ENCODE assay signal across 9 cellular contexts in genomic region chr4:40856836-40857362, GRCh38.
A peak's percentile ranks its signal among the peaks of the same experiment; 100 is the strongest.
DNase-seq lines count a peak whose midpoint lies in the region; ATAC-seq and TF ChIP-seq lines count a peak whose summit lies in the region.
"Had no signal": no experiment of that assay in that cellular context is flagged by ENCODE, and none has a peak within 500 bp of the region (broad histone marks: within the 10 kb centered on the region; RNA-seq: fewer than 3 reads in every experiment).

No MANE protein-coding gene starts in this region.

- H3K9me3 ChIP-seq in RWPE2 (ENCODE audit: severe bottlenecking): no peaks in the 10 kb centered on the region
- no peaks in the 10 kb centered on the region for H3K9me3 ChIP-seq in adrenal gland (replicated peaks in 1 of 3)
- H3K9me3 ChIP-seq in MG63: no peaks in the 10 kb centered on the region

- no peak overlapping the region for H3K27ac ChIP-seq in RWPE2 (ENCODE audit: poor library complexity, severe bottlenecking)
- no peak overlapping the region for H3K27ac ChIP-seq in adrenal gland

- H3K36me3 ChIP-seq in RWPE2 (ENCODE audit: low read depth) (peaks cover 3% of the 10 kb centered on the region; the same call in 1 of the 2 replicates), adrenal gland (replicated peaks in 1 of 2) (no peaks in the 10 kb centered on the region), MG63 (no peaks in the 10 kb centered on the region)

- H3K27me3 ChIP-seq in RWPE2 (ENCODE audit: insufficient read depth, poor library complexity, severe bottlenecking) (no peaks in the 10 kb centered on the region), adrenal gland (no peaks in the 10 kb centered on the region), MG63 (no peaks in the 10 kb centered on the region)

- DNase-seq in CD1c-positive myeloid dendritic cell (ENCODE audit: extremely low spot score): peak; percentile 62
- no peak for DNase-seq in RWPE2 (ENCODE audit: low spot score)
- peak; percentile 31 to 68 (median 60) for DNase-seq in adrenal gland
- peak; percentile 58 to 65 for DNase-seq in hippocampal formation (lab: John Stamatoyannopoulos, UW)
- DNase-seq in sciatic nerve (ENCODE audit: low spot score): peak; percentile 81
- DNase-seq in MG63: no peak

- TF ChIP-seq CTCF in RWPE2 (IDR thresholded peaks at IDR 0.05; ENCODE audit: poor library complexity, severe bottlenecking) (no peak), adrenal gland (IDR thresholded peaks at IDR 0.05) (no peak)

- 3 to 25% (median 12%) methylated on average over 10 to 51 of the region's 51 CpGs for WGBS in adrenal gland, 4 donors

- H3K4me3 ChIP-seq in RWPE2 (ENCODE audit: severe bottlenecking) (peak overlapping the region; percentile 8), adrenal gland (peak overlapping the region in 2 of 4 donors; percentile 24 to 26), MG63 (no peak overlapping the region)

- intact Hi-C loops in adrenal gland (cut with DNase I): no loop called here
- intact Hi-C loops in sciatic nerve (cut with DNase I): no loop called here

- peak; percentile 98 for ATAC-seq in GM19438 (IDR thresholded peaks at IDR 0.05; ENCODE audit: low read depth, unreplicated experiment)
- peak; percentile 71 for ATAC-seq in HG03565 (IDR thresholded peaks at IDR 0.05; ENCODE audit: unreplicated experiment)
- ATAC-seq in RWPE2 (ENCODE audit: low read depth): peak; percentile 92
- ATAC-seq in sciatic nerve: peak; percentile 94
- ATAC-seq: HCT116 had no signal

- H3K4me1 ChIP-seq in RWPE2 (ENCODE audit: insufficient read depth, poor library complexity, severe bottlenecking): no peaks in the 10 kb centered on the region
- peaks cover 5 to 8% of the 10 kb centered on the region in 2 donors for H3K4me1 ChIP-seq in adrenal gland (replicated peaks in 1 of 2)

- no peak for TF ChIP-seq POLR2A in adrenal gland (IDR thresholded peaks at IDR 0.05)

Comparison
In these comparisons a context has a peak if more than half of its experiments do, and no peak if none do; other contexts are left out.
1. DNase-seq: peak in CD1c-positive myeloid dendritic cell (single experiment), adrenal gland (7 of 7), hippocampal formation (2 of 2) and sciatic nerve (single experiment); none in RWPE2 (single experiment) and MG63 (single experiment).
2. Peak in every context shown above with its lines, with median percentiles within 50 percentile points of each other: ATAC-seq.